ENCODE assay signal across 9 cellular contexts in genomic region chr2:42722328-42723190, GRCh38. TPM values are rescaled to one million over a fixed set of nuclear protein-coding genes. Genes with fewer than 3 reads are reported as not detected.
DNase-seq lines count a peak whose midpoint lies in the region; ATAC-seq, FAIRE-seq and TF ChIP-seq lines count a peak whose summit lies in the region.
"Had no signal": no experiment of that assay in that cellular context is flagged by ENCODE, and none has a peak within 500 bp of the region (broad histone marks: within the 10 kb centered on the region; RNA-seq: fewer than 3 reads in every experiment).

No MANE protein-coding gene starts in this region.

- H3K36me3 ChIP-seq in upper lobe of left lung = peaks cover 0 to 5% (median 0%) of the 10 kb centered on the region in 4 donors
- no peaks in the 10 kb centered on the region for H3K36me3 ChIP-seq in CD4-positive, alpha-beta memory T cell (ENCODE audit: insufficient read depth, low read length)

- peaks cover 0 to 1% (median 0%) of the 10 kb centered on the region in 8 donors for H3K9me3 Mint-ChIP-seq in CD4-positive, alpha-beta memory T cell

- TF ChIP-seq CTCF in A549 (IDR thresholded peaks at IDR 0.05) = no peak
- TF ChIP-seq CTCF in GM13977 (IDR thresholded peaks at IDR 0.05; ENCODE audit: extremely low read depth, insufficient read depth, missing control alignments) = no peak
- no peak for TF ChIP-seq CTCF in astrocyte of the spinal cord (IDR thresholded peaks at IDR 0.05; ENCODE audit: low read depth, low read length)
- TF ChIP-seq CTCF in upper lobe of left lung (IDR thresholded peaks at IDR 0.05) = no peak

- H3K27me3 Mint-ChIP-seq in CD4-positive, alpha-beta memory T cell = no peaks in the 10 kb centered on the region

- peaks cover 14 to 27% of the 10 kb centered on the region in 2 donors for H3K36me3 Mint-ChIP-seq in CD4-positive, alpha-beta memory T cell

- H3K27ac Mint-ChIP-seq in CD4-positive, alpha-beta memory T cell = no peak overlapping the region

- no peak for FAIRE-seq in A549 (lab: Jason Lieb, UNC)

- DNase-seq in A549 (ENCODE audit: low read depth in 1 of 2, low spot score in 1 of 2) (peak in 1 of 2 experiments; percentile 42), GM13977 (ENCODE audit: low spot score) (peak; percentile 64), NCI-H2029 treated with DMSO at 0.1 percent for 48 hours (lab: John Stamatoyannopoulos, UW) (peak; percentile 21), astrocyte of the spinal cord (ENCODE audit: low read depth, low spot score) (peak; percentile 86), kidney tubule cell (ENCODE audit: low spot score) (peak; percentile 79), upper lobe of left lung (peak in 1 of 2 donors; percentile 88)
- no peak for DNase-seq in CD4-positive, alpha-beta memory T cell

- no peak for TF ChIP-seq RAD21 in A549 (conservative IDR thresholded peaks at IDR 0.05 in 1 of 2, IDR thresholded peaks at IDR 0.05 in 1 of 2)

- H3K4me2 ChIP-seq in A549 = no peak overlapping the region

- H3K4me3 ChIP-seq in A549 = no peak overlapping the region
- no peak overlapping the region for H3K4me3 ChIP-seq in astrocyte of the spinal cord (ENCODE audit: low read depth, low read length)
- peak overlapping the region in 1 of 4 donors; percentile 8 for H3K4me3 ChIP-seq in upper lobe of left lung
- no peak overlapping the region for H3K4me3 ChIP-seq in CD4-positive, alpha-beta memory T cell (ENCODE audit: low read length in 2 of 2)
- H3K4me3 ChIP-seq: tibial nerve had no signal

- H3K4me1 Mint-ChIP-seq in CD4-positive, alpha-beta memory T cell = no peaks in the 10 kb centered on the region

- WGBS in A549 (ENCODE audit: missing lambda C conversion rate) = 69% methylated on average over 7 of the region's 7 CpGs
- WGBS in upper lobe of left lung, 2 donors = 46 to 50% methylated on average over 7 of the region's 7 CpGs

- CTCF ChIA-PET in A549 (lab: Yijun Ruan, JAX) = no interaction called here
- CTCF ChIA-PET in CD4-positive, alpha-beta memory T cell (lab: Charles Lee; ENCODE audit: partially characterized antibody) = no interaction called here

- TF ChIP-seq EP300 in A549 (IDR thresholded peaks at IDR 0.05) = no peak
- peak in 1 of 4 donors; percentile 62 for TF ChIP-seq EP300 in upper lobe of left lung (IDR thresholded peaks at IDR 0.05)

- no peaks in the 10 kb centered on the region for H3K27me3 ChIP-seq in upper lobe of left lung
- H3K27me3 ChIP-seq in CD4-positive, alpha-beta memory T cell (ENCODE audit: insufficient read depth, low read length) = no peaks in the 10 kb centered on the region
- H3K27me3 ChIP-seq: tibial nerve had no signal

- in situ Hi-C loops in GM13977 (cut with MboI; ENCODE audit: low pct_unique_long_range_greater_than_20kb, low sequenced_read_pairs, unreplicated experiment) (no loop called here), astrocyte of the spinal cord (cut with HindIII; ENCODE audit: low sequenced_read_pairs) (no loop called here)

- ATAC-seq in A549 (peak; percentile 41 to 44; a peak in 3 of 6 replicates), HG02642 (IDR thresholded peaks at IDR 0.05; ENCODE audit: poor library complexity, unreplicated experiment) (peak; percentile 93), upper lobe of left lung (ENCODE audit: low FRiP score in 2 of 2) (peak; percentile 89)

- H3K9me3 ChIP-seq in A549 (no peaks in the 10 kb centered on the region), upper lobe of left lung (no peaks in the 10 kb centered on the region)
- H3K9me3 ChIP-seq in CD4-positive, alpha-beta memory T cell (ENCODE audit: control insufficient read depth in 1 of 2, low read length in 2 of 2) = no peaks in the 10 kb centered on the region
- H3K9me3 ChIP-seq: tibial nerve had no signal

- POLR2A ChIA-PET in A549 (lab: Yijun Ruan, JAX) = no interaction called here
- POLR2A ChIA-PET in CD4-positive, alpha-beta memory T cell (lab: Charles Lee; ENCODE audit: partially characterized antibody) = no interaction called here

- no peaks in the 10 kb centered on the region for H3K4me1 ChIP-seq in A549
- H3K4me1 ChIP-seq in upper lobe of left lung = peaks cover 0 to 19% (median 11%) of the 10 kb centered on the region in 4 donors
- no peaks in the 10 kb centered on the region for H3K4me1 ChIP-seq in CD4-positive, alpha-beta memory T cell (ENCODE audit: insufficient read depth, low read length)

- no peak overlapping the region for H3K27ac ChIP-seq in A549
- peak overlapping the region in 3 of 4 donors; percentile 27 to 61 (median 54) for H3K27ac ChIP-seq in upper lobe of left lung
- no peak overlapping the region for H3K27ac ChIP-seq in CD4-positive, alpha-beta memory T cell (ENCODE audit: low read depth, low read length)

- intact Hi-C loops in CD4-positive, alpha-beta memory T cell (cut with micrococcal nuclease) = no loop called here

- no peak overlapping the region for H3K4me3 Mint-ChIP-seq in CD4-positive, alpha-beta memory T cell

- TF ChIP-seq POLR2A in A549 (IDR thresholded peaks at IDR 0.05; ENCODE audit: low read length) (no peak), upper lobe of left lung (IDR thresholded peaks at IDR 0.05) (no peak)

TF ChIP-seq in A549, 52 proteins besides CTCF, POLR2A, EP300 and RAD21:
- TF ChIP-seq FOSB (CRISPR knock-in tag; IDR thresholded peaks at IDR 0.05) (no peak), JUN (IDR thresholded peaks at IDR 0.05) (no peak), MAFK (IDR thresholded peaks at IDR 0.05; ENCODE audit: partially characterized antibody) (no peak), EHF (CRISPR knock-in tag; IDR thresholded peaks at IDR 0.05) (no peak), RFX5 (IDR thresholded peaks at IDR 0.05) (no peak), SMC3 (IDR thresholded peaks at IDR 0.05) (no peak), CEBPB (IDR thresholded peaks at IDR 0.05) (no peak), CHD2 (IDR thresholded peaks at IDR 0.05; ENCODE audit: low read length, partially characterized antibody) (no peak), FOXS1 (CRISPR knock-in tag; IDR thresholded peaks at IDR 0.05) (no peak), MYC (IDR thresholded peaks at IDR 0.05; ENCODE audit: borderline replicate concordance, low read length) (no peak), FOSL2 (IDR thresholded peaks at IDR 0.05) (no peak), FOSL2 (CRISPR knock-in tag; IDR thresholded peaks at IDR 0.05) (no peak), CBX2 (IDR thresholded peaks at IDR 0.05; ENCODE audit: borderline replicate concordance, low read depth) (no peak), JUNB (IDR thresholded peaks at IDR 0.05) (no peak), ZNF302 (CRISPR knock-in tag; IDR thresholded peaks at IDR 0.05) (no peak), KDM5A (IDR thresholded peaks at IDR 0.05) (no peak), MAX (IDR thresholded peaks at IDR 0.05) (no peak), RARB (CRISPR knock-in tag; IDR thresholded peaks at IDR 0.05) (no peak)

RNA-seq across cellular contexts. Expression of gene OXER1, which starts 41.4 kb away (rescaled TPM):
- polyA plus RNA-seq in A549 (2011; rRNA removed) (not detected in 2 replicates), A549 (2017; fragmentation: RNase III; extraction: RNeasy Plus Mini Kit Qiagen cat#74134 plus additional on column Dnase treatment) (not detected in 3 replicates)
- polyA plus RNA-seq in A549 (2012; cell fraction: cytosol; rRNA removed) = not detected in 2 replicates
- 0.02 and 0.11 TPM in 2 replicates for polyA plus RNA-seq in A549 (2012; cell fraction: nucleus; rRNA removed)
- not detected in 2 replicates for polyA minus RNA-seq in A549 (2011; rRNA and poly(A)+ RNA removed)
- 1 to 10 TPM in 4 of 6 donors, under 1 TPM in 2; 0.22 to 3.1 (median 1.3) TPM for total RNA-seq in upper lobe of left lung
- total RNA-seq in CD4-positive, alpha-beta memory T cell = not detected
- polyA plus RNA-seq in CD4-positive, alpha-beta memory T cell = not detected

Comparison
In these comparisons a context has a peak if more than half of its experiments do, and no peak if none do; other contexts are left out.
1. ATAC-seq: peak in every context shown above with its lines; median percentile 93 in HG02642; 89 in upper lobe of left lung; 42 in A549.
2. DNase-seq: peak in GM13977 (single experiment), NCI-H2029 treated with DMSO at 0.1 percent for 48 hours (single experiment), astrocyte of the spinal cord (single experiment) and kidney tubule cell (single experiment); none in CD4-positive, alpha-beta memory T cell (0 of 5).
3. H3K27ac ChIP-seq: peak in upper lobe of left lung (3 of 4); none in A549 (0 of 2) and CD4-positive, alpha-beta memory T cell (single experiment).